8 cellular contexts compared by ENCODE assay signal in genomic region chr14:81464253-81465001, GRCh38.
A peak's percentile ranks its signal among the peaks of the same experiment; 100 is the strongest.
DNase-seq lines count a peak whose midpoint lies in the region; ATAC-seq and TF ChIP-seq lines count a peak whose summit lies in the region.

No MANE protein-coding gene starts in this region.

- ATAC-seq in HG02884 (IDR thresholded peaks at IDR 0.05; ENCODE audit: unreplicated experiment) (peak; percentile 63), lung (ENCODE audit: insufficient read depth, low FRiP score) (peak; percentile 63)

- H3K27ac ChIP-seq in ACC112 (ENCODE audit: low read depth, low read length) (no peak overlapping the region), WERI-Rb-1 (peak overlapping the region; percentile 81), duodenal mucosa (ENCODE audit: low read depth, low read length) (no peak overlapping the region), lung (ENCODE audit: low read depth in 1 of 2, low read length in 1 of 2) (no peak overlapping the region)

- H3K36me3 ChIP-seq in ACC112 (ENCODE audit: insufficient read depth, low read length): no peaks in the 10 kb centered on the region
- no peaks in the 10 kb centered on the region for H3K36me3 ChIP-seq in WERI-Rb-1
- no peaks in the 10 kb centered on the region for H3K36me3 ChIP-seq in duodenal mucosa (ENCODE audit: control insufficient read depth in 1 of 2, insufficient read depth in 2 of 2, low read length in 2 of 2)
- no peaks in the 10 kb centered on the region for H3K36me3 ChIP-seq in lung (ENCODE audit: control insufficient read depth in 2 of 2, insufficient read depth in 2 of 2, low read length in 2 of 2)

- H3K4me1 ChIP-seq in ACC112 (ENCODE audit: control insufficient read depth, insufficient read depth, low read length, unreplicated experiment): no peaks in the 10 kb centered on the region
- no peaks in the 10 kb centered on the region for H3K4me1 ChIP-seq in duodenal mucosa (ENCODE audit: control insufficient read depth in 1 of 2, insufficient read depth in 2 of 2, low read length in 2 of 2)
- H3K4me1 ChIP-seq in lung (ENCODE audit: control insufficient read depth in 2 of 2, insufficient read depth in 2 of 2, low read length in 2 of 2): no peaks in the 10 kb centered on the region

- H3K9me3 ChIP-seq in WERI-Rb-1 (ENCODE audit: severe bottlenecking) (no peaks in the 10 kb centered on the region), duodenal mucosa (ENCODE audit: control insufficient read depth in 1 of 2, low read length in 2 of 2) (no peaks in the 10 kb centered on the region), lung (ENCODE audit: control insufficient read depth in 2 of 2, insufficient read depth in 1 of 2, low read length in 1 of 2) (no peaks in the 10 kb centered on the region)

- peak overlapping the region; percentile 98 for H2AFZ ChIP-seq in ACC112 (ENCODE audit: low read length, unreplicated experiment)

- DNase-seq in NCI-H187 (lab: John Stamatoyannopoulos, UW): peak; percentile 33 to 62
- peak; percentile 42 for DNase-seq in WERI-Rb-1
- peak; percentile 54 for DNase-seq in lung (ENCODE audit: low spot score)
- peak; percentile 8 for DNase-seq in stimulated activated CD8-positive, alpha-beta memory T cell treated with anti-CD3 and anti-CD28 coated beads, Interleukin-4, amount 100 ng/mL, for 24 hours (ENCODE audit: low read depth)

- TF ChIP-seq CTCF in GM12872 (IDR thresholded peaks at IDR 0.05; ENCODE audit: insufficient read depth, low read depth, low read length): peak; percentile 75
- peak; percentile 63 for TF ChIP-seq CTCF in WERI-Rb-1 (IDR thresholded peaks at IDR 0.05; ENCODE audit: low read depth, low read length)
- peak; percentile 80 for TF ChIP-seq CTCF in lung (IDR thresholded peaks at IDR 0.05; ENCODE audit: control extremely low read depth, extremely low read depth)

- H3K4me3 ChIP-seq in ACC112 (ENCODE audit: low read depth, low read length): peak overlapping the region; percentile 84
- H3K4me3 ChIP-seq in WERI-Rb-1 (ENCODE audit: low read depth, low read length): peak overlapping the region; percentile 44
- peak overlapping the region; percentile 63 to 83 for H3K4me3 ChIP-seq in duodenal mucosa (ENCODE audit: low read depth in 1 of 2, low read length in 2 of 2)
- H3K4me3 ChIP-seq in lung: no peak overlapping the region

- WGBS in lung, 2 donors: 19 to 21% methylated on average over 15 of the region's 15 CpGs

- H3K9ac ChIP-seq in duodenal mucosa (ENCODE audit: low read depth in 1 of 2, low read length in 2 of 2): peak overlapping the region; percentile 32 to 78

- no peaks in the 10 kb centered on the region for H3K27me3 ChIP-seq in ACC112 (ENCODE audit: insufficient read depth, low read length)
- no peaks in the 10 kb centered on the region for H3K27me3 ChIP-seq in WERI-Rb-1 (ENCODE audit: insufficient read depth, low read depth, severe bottlenecking)
- no peaks in the 10 kb centered on the region for H3K27me3 ChIP-seq in duodenal mucosa (ENCODE audit: control insufficient read depth in 1 of 2, insufficient read depth in 2 of 2, low read length in 2 of 2)
- H3K27me3 ChIP-seq in lung (ENCODE audit: control insufficient read depth, insufficient read depth): no peaks in the 10 kb centered on the region

- no peaks in the 10 kb centered on the region for H3K79me2 ChIP-seq in ACC112 (ENCODE audit: control insufficient read depth, insufficient read depth, low read length, unreplicated experiment)
